In the genomic region with DNA sequence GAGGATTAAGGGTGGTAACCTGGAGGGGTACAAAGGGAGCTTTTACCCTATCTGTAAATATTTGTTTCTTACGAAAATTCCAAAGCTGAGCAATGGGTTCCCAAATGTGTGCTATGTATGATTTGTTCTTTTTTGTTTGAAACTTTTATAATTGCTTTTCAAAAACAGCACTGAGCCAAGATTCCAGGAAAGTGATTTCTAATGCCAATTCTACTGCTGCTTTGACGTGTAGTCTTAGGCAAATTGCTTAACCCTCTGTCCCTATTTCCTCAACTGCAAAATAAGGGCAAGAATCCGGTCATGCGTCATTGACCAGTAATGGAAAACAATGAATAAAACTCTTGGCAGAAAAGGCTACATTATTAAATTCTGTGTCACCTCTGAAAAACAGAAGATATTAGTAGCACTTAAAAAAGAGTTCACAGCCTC, we compare ENCODE assay signal across 9 cellular contexts.
DNase-seq lines count a peak whose midpoint lies in the region; ATAC-seq and TF ChIP-seq lines count a peak whose summit lies in the region.
"Had no signal": no experiment of that assay in that cellular context is flagged by ENCODE, and none has a peak within 500 bp of the region (broad histone marks: within the 10 kb centered on the region; RNA-seq: fewer than 3 reads in every experiment).

No MANE protein-coding gene starts in this region.

- no peak for TF ChIP-seq CTCF in coronary artery (IDR thresholded peaks at IDR 0.05)
- no peak for TF ChIP-seq CTCF in tibial nerve (IDR thresholded peaks at IDR 0.05)
- TF ChIP-seq CTCF in Calu3 (IDR thresholded peaks at IDR 0.05; ENCODE audit: unreplicated experiment): no peak
- TF ChIP-seq CTCF in prostate gland (IDR thresholded peaks at IDR 0.05): no peak

- H3K4me3 ChIP-seq in coronary artery (no peak overlapping the region), tibial nerve (no peak overlapping the region), prostate gland (no peak overlapping the region)
- H3K4me3 ChIP-seq in naive thymus-derived CD4-positive, alpha-beta T cell (ENCODE audit: low read length): no peak overlapping the region

- peaks cover 13% of the 10 kb centered on the region for H3K36me3 Mint-ChIP-seq in Calu3 (ENCODE audit: insufficient read depth, unreplicated experiment)
- peaks cover 15 to 71% (median 41%) of the 10 kb centered on the region in 5 donors for H3K36me3 Mint-ChIP-seq in naive thymus-derived CD4-positive, alpha-beta T cell

- BruUV-seq in Calu3 (replicated peaks; lab: Mats Ljungman, UMichigan): no TSS peak

- peak overlapping the region; percentile 87 to 92 for H3K27ac ChIP-seq in coronary artery
- peak overlapping the region; percentile 37 to 87 (median 62) for H3K27ac ChIP-seq in tibial nerve
- H3K27ac ChIP-seq in naive thymus-derived CD4-positive, alpha-beta T cell (ENCODE audit: low read depth, low read length): no peak overlapping the region
- no peak overlapping the region for H3K27ac ChIP-seq in prostate gland

- H3K27me3 ChIP-seq in tibial nerve (no peaks in the 10 kb centered on the region), prostate gland (replicated peaks; ENCODE audit: insufficient read depth) (no peaks in the 10 kb centered on the region)
- H3K27me3 ChIP-seq in naive thymus-derived CD4-positive, alpha-beta T cell (ENCODE audit: control insufficient read depth in 2 of 2, insufficient read depth in 2 of 2, low read length in 2 of 2): no peaks in the 10 kb centered on the region

- no peaks in the 10 kb centered on the region for H3K36me3 ChIP-seq in tibial nerve
- H3K36me3 ChIP-seq in naive thymus-derived CD4-positive, alpha-beta T cell (ENCODE audit: control insufficient read depth in 2 of 3, insufficient read depth in 3 of 3, low read length in 3 of 3): peaks cover 0 to 14% (median 4%) of the 10 kb centered on the region in 3 experiments
- H3K36me3 ChIP-seq in prostate gland: no peaks in the 10 kb centered on the region

- no peaks in the 10 kb centered on the region for H3K9me3 Mint-ChIP-seq in Calu3 (ENCODE audit: low read depth, unreplicated experiment)
- H3K9me3 Mint-ChIP-seq in naive thymus-derived CD4-positive, alpha-beta T cell: no peaks in the 10 kb centered on the region

- no peaks in the 10 kb centered on the region for H3K27me3 Mint-ChIP-seq in Calu3 (ENCODE audit: unreplicated experiment)
- no peaks in the 10 kb centered on the region for H3K27me3 Mint-ChIP-seq in naive thymus-derived CD4-positive, alpha-beta T cell

- peaks cover 22% of the 10 kb centered on the region for H3K4me1 Mint-ChIP-seq in Calu3 (ENCODE audit: low read depth, unreplicated experiment)
- H3K4me1 Mint-ChIP-seq in naive thymus-derived CD4-positive, alpha-beta T cell: peaks cover 0 to 20% (median 5%) of the 10 kb centered on the region in 7 donors

- ATAC-seq in naive thymus-derived CD4-positive, alpha-beta T cell: no peak

- POLR2A ChIA-PET in naive thymus-derived CD4-positive, alpha-beta T cell (lab: Charles Lee): no interaction called here

- intact Hi-C loops in Calu3 (cut with micrococcal nuclease; ENCODE audit: unreplicated experiment): loop anchor here (10.0 kb wide), 1 partner anchor 226 kb away; no protein-coding TSS in a partner anchor
- intact Hi-C loops in naive thymus-derived CD4-positive, alpha-beta T cell (cut with micrococcal nuclease): no loop called here
- intact Hi-C loops in prostate gland (cut with DNase I): no loop called here

- WGBS in tibial nerve, 2 donors: 30 to 33% methylated on average over 4 of the region's 4 CpGs
- WGBS in prostate gland: 43% methylated on average over 4 of the region's 4 CpGs

- peak; percentile 77 to 91 for TF ChIP-seq EP300 in tibial nerve (IDR thresholded peaks at IDR 0.05)

- H3K9me3 ChIP-seq in tibial nerve (no peaks in the 10 kb centered on the region), prostate gland (no peaks in the 10 kb centered on the region)
- H3K9me3 ChIP-seq in naive thymus-derived CD4-positive, alpha-beta T cell (ENCODE audit: control insufficient read depth in 2 of 3, low read length in 3 of 3): no peaks in the 10 kb centered on the region

- TF ChIP-seq POLR2A in tibial nerve (IDR thresholded peaks at IDR 0.05): no peak
- no peak for TF ChIP-seq POLR2A in prostate gland (IDR thresholded peaks at IDR 0.05)

- peak; percentile 89 for DNase-seq in LHCN-M2 (ENCODE audit: low read depth)
- no peak for DNase-seq in coronary artery (ENCODE audit: low spot score)
- DNase-seq in kidney tubule cell (ENCODE audit: low spot score): peak; percentile 91
- DNase-seq in tibial nerve (ENCODE audit: low spot score in 2 of 2): peak in 1 of 2 donors; percentile 46
- DNase-seq in Calu3: no peak
- DNase-seq in naive thymus-derived CD4-positive, alpha-beta T cell: no peak
- DNase-seq in prostate gland (ENCODE audit: low spot score): no peak
- DNase-seq in NCI-H524 (lab: John Stamatoyannopoulos, UW): no peak
- DNase-seq: NCI-H2029 had no signal

- H3K4me3 Mint-ChIP-seq in Calu3 (ENCODE audit: low read depth, unreplicated experiment): no peak overlapping the region
- no peak overlapping the region for H3K4me3 Mint-ChIP-seq in naive thymus-derived CD4-positive, alpha-beta T cell

- H3K4me1 ChIP-seq in tibial nerve: peaks cover 0 to 22% (median 7%) of the 10 kb centered on the region in 4 donors
- H3K4me1 ChIP-seq in naive thymus-derived CD4-positive, alpha-beta T cell (ENCODE audit: control insufficient read depth in 2 of 2, insufficient read depth in 2 of 2, low read length in 2 of 2): no peaks in the 10 kb centered on the region
- no peaks in the 10 kb centered on the region for H3K4me1 ChIP-seq in prostate gland (replicated peaks)

- H3K27ac Mint-ChIP-seq in Calu3 (ENCODE audit: unreplicated experiment): no peak overlapping the region
- peak overlapping the region in 2 of 9 donors; percentile 44 to 58 for H3K27ac Mint-ChIP-seq in naive thymus-derived CD4-positive, alpha-beta T cell

- CTCF ChIA-PET in Calu3 (lab: Charles Lee): no interaction called here
- CTCF ChIA-PET in naive thymus-derived CD4-positive, alpha-beta T cell (lab: Charles Lee): no interaction called here

Comparison
In these comparisons a context has a peak if more than half of its experiments do, and no peak if none do; other contexts are left out.
1. DNase-seq: peak in LHCN-M2 (single experiment) and kidney tubule cell (single experiment); none in coronary artery (single experiment), Calu3 (single experiment), naive thymus-derived CD4-positive, alpha-beta T cell (0 of 9), prostate gland (single experiment) and NCI-H524 (0 of 2).
2. H3K27ac ChIP-seq: peak in coronary artery (2 of 2) and tibial nerve (4 of 4); none in naive thymus-derived CD4-positive, alpha-beta T cell (single experiment) and prostate gland (0 of 2).